ENCODE assay signal across 8 cellular contexts in the genomic region with DNA sequence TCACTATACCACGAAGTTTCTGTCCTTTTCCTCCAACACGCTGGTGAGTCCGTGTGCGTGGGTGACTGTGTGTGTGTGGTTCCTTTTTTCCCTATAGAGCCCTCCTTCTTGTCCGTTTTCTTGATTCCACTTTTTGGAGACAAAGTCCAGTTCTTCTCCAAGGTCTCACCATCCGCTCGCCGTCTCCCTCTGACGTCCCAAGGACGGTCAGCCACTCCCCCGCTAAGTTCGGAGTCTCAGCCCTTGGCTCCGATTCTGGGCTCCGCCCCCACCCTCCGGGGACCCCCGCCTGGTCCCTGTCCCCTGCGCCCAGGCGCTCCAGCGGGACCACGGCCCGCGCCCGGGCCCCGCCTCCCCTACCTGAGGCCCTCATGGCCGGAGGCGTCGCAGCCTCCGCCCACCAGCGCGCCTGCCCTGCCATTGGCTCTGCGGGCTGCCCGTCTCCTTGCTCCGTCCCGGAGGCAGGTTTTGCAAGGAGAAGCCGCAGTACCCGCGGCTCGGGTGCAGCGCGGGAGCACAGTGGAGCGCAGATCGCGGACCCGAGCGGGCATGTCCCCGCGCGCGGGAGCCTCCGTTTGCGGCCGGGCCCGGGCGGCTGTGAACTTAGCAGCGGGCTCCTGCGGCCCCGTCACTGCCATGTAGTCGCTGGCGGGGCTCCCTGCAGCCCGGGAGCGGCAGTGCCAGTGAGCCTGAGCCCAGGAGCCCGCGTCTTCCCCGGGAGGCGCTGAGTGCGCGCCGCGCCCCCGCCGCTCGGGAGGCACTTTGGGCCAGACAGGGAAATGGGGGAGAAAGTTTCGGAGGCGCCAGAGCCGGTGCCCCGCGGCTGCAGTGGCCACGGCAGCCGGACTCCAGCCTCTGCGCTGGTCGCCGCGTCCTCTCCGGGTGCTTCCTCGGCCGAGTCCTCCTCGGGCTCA. TPM values are rescaled to one million over a fixed set of nuclear protein-coding genes. Genes with fewer than 3 reads are reported as not detected.
DNase-seq lines count a peak whose midpoint lies in the region; ATAC-seq, FAIRE-seq and TF ChIP-seq lines count a peak whose summit lies in the region.

MAST4 (plus strand) TSS at position 517 of the 914 bp plus-strand sequence; CDS start at position 780, 263 bp downstream.

- H3K27me3 ChIP-seq in endothelial cell of umbilical vein (ENCODE audit: control insufficient read depth in 2 of 2, insufficient read depth in 2 of 2, low read length in 2 of 2), result peaks cover 50 to 71% of the 10 kb centered on the region in 2 experiments
- H3K27me3 ChIP-seq in mesendoderm (ENCODE audit: insufficient read depth, low read length, poor library complexity), result peaks cover 17% of the 10 kb centered on the region

- no peak within 1 kb of the TSS for H3K27ac ChIP-seq in endothelial cell of umbilical vein (ENCODE audit: insufficient read depth, low read depth, low read length)
- no peak within 1 kb of the TSS for H3K27ac ChIP-seq in mesendoderm (ENCODE audit: low read depth, low read length)

- H3K4me3 Mint-ChIP-seq in activated CD8-positive, alpha-beta T cell treated with anti-CD3 and anti-CD28 coated beads, Interleukin-2, amount 10 ng/mL, durations not matched to agents 7 days and 5 days, result peak within 1 kb of the TSS; percentile 70

- CTCF ChIA-PET in activated CD8-positive, alpha-beta T cell treated with anti-CD3 and anti-CD28 coated beads, Interleukin-2, amount 10 ng/mL, durations not matched to agents 7 days and 5 days (lab: Charles Lee), result interaction anchor here (1.1 kb wide), 1 partner anchor 290 kb away, joined by 4 read pairs; no protein-coding TSS in a partner anchor
- CTCF ChIA-PET in endothelial cell of umbilical vein (lab: Charles Lee), result interaction anchor here (1.1 kb wide), 1 partner anchor 290 kb away, joined by 3 read pairs; no protein-coding TSS in a partner anchor

- dilution Hi-C loops in endothelial cell of umbilical vein (cut with MboI; ENCODE audit: extremely low pct_ligation_motif_present, low sequenced_read_pairs), result no loop called here

- H3K23ac ChIP-seq in mesendoderm (ENCODE audit: low read length), result peak within 1 kb of the TSS; percentile 71

- no peaks in the 10 kb centered on the region for H3K9me1 ChIP-seq in endothelial cell of umbilical vein (replicated peaks; ENCODE audit: control insufficient read depth, extremely low read depth, insufficient read depth, low read length)

- H2BK5ac ChIP-seq in mesendoderm (ENCODE audit: low read length), result no peak within 1 kb of the TSS

- no CpG with 5 or more reads among the region's 87 CpGs for WGBS in mesendoderm (ENCODE audit: extremely low coverage, insufficient coverage, low lambda C conversion rate)

- H3K18ac ChIP-seq in mesendoderm (ENCODE audit: low read length), result no peak within 1 kb of the TSS

- H3K36me3 ChIP-seq in endothelial cell of umbilical vein (ENCODE audit: control insufficient read depth in 2 of 2, extremely low read depth in 1 of 2, insufficient read depth in 2 of 2, low read length in 2 of 2), result no peaks in the 10 kb centered on the region
- no peaks in the 10 kb centered on the region for H3K36me3 ChIP-seq in mesendoderm (ENCODE audit: control insufficient read depth, insufficient read depth, low read length)

- H3K27ac Mint-ChIP-seq in activated CD8-positive, alpha-beta T cell treated with anti-CD3 and anti-CD28 coated beads, Interleukin-2, amount 10 ng/mL, durations not matched to agents 7 days and 5 days, result no peak within 1 kb of the TSS

- TF ChIP-seq CTCF in endothelial cell of umbilical vein (IDR thresholded peaks at IDR 0.05; ENCODE audit: extremely low read depth in 1 of 2, insufficient read depth in 1 of 2, low read depth in 1 of 2, low read length in 2 of 2), result no peak

- H4K20me1 ChIP-seq in endothelial cell of umbilical vein (replicated peaks; ENCODE audit: control insufficient read depth, extremely low read depth, insufficient read depth, low read length), result no peaks in the 10 kb centered on the region

- peaks cover 11% of the 10 kb centered on the region for H3K4me1 ChIP-seq in endothelial cell of umbilical vein (ENCODE audit: control insufficient read depth, extremely low read depth, insufficient read depth, low read length)
- no peaks in the 10 kb centered on the region for H3K4me1 ChIP-seq in mesendoderm (ENCODE audit: control insufficient read depth, low read depth, low read length)

- H3K9me3 Mint-ChIP-seq in activated CD8-positive, alpha-beta T cell treated with anti-CD3 and anti-CD28 coated beads, Interleukin-2, amount 10 ng/mL, durations not matched to agents 7 days and 5 days (ENCODE audit: insufficient read depth), result no peaks in the 10 kb centered on the region

- H2AFZ ChIP-seq in endothelial cell of umbilical vein (ENCODE audit: low read depth, low read length), result peak within 1 kb of the TSS; percentile 81

- H3K79me2 ChIP-seq in endothelial cell of umbilical vein (ENCODE audit: control insufficient read depth, insufficient read depth, low read length) (no peaks in the 10 kb centered on the region), mesendoderm (ENCODE audit: control insufficient read depth, insufficient read depth, low read length) (no peaks in the 10 kb centered on the region)

- peak; percentile 80 for FAIRE-seq in endothelial cell of umbilical vein (lab: Jason Lieb, UNC)

- H3K79me1 ChIP-seq in mesendoderm (ENCODE audit: low read length), result no peaks in the 10 kb centered on the region

- no peak within 1 kb of the TSS for H3K4ac ChIP-seq in mesendoderm (ENCODE audit: low read depth, low read length)

- peak within 1 kb of the TSS; percentile 14 to 65 (median 30) for H3K4me3 ChIP-seq in endothelial cell of umbilical vein (replicated peaks in 1 of 3; ENCODE audit: insufficient read depth in 1 of 3, low read depth in 1 of 3, low read length in 3 of 3)
- H3K4me3 ChIP-seq in mesendoderm (ENCODE audit: low read length), result peak within 1 kb of the TSS; percentile 47

- intact Hi-C loops in endothelial cell of umbilical vein (cut with micrococcal nuclease), result loop anchor here (5.0 kb wide), 1 partner anchor 289 kb away; no protein-coding TSS in a partner anchor

- H3K9me3 ChIP-seq in endothelial cell of umbilical vein (replicated peaks; ENCODE audit: control insufficient read depth, insufficient read depth, low read length), result no peaks in the 10 kb centered on the region

- H3K4me1 Mint-ChIP-seq in activated CD8-positive, alpha-beta T cell treated with anti-CD3 and anti-CD28 coated beads, Interleukin-2, amount 10 ng/mL, durations not matched to agents 7 days and 5 days (ENCODE audit: low read depth), result peaks cover 19% of the 10 kb centered on the region

- H3K4me2 ChIP-seq in endothelial cell of umbilical vein (ENCODE audit: insufficient read depth, low read length), result peak within 1 kb of the TSS; percentile 70
- H3K4me2 ChIP-seq in mesendoderm (ENCODE audit: low read length), result peak within 1 kb of the TSS; percentile 85

- H3K36me3 Mint-ChIP-seq in activated CD8-positive, alpha-beta T cell treated with anti-CD3 and anti-CD28 coated beads, Interleukin-2, amount 10 ng/mL, durations not matched to agents 7 days and 5 days (ENCODE audit: low read depth), result no peaks in the 10 kb centered on the region

- no peak within 1 kb of the TSS for H4K5ac ChIP-seq in mesendoderm (ENCODE audit: low read length)

- no peak within 1 kb of the TSS for H2AK5ac ChIP-seq in mesendoderm (ENCODE audit: low read length)

- DNase-seq in CD1c-positive myeloid dendritic cell (ENCODE audit: extremely low spot score), result peak; percentile 81
- peak; percentile 51 for DNase-seq in NCI-H524 treated with DMSO at 0.1 percent for 48 hours (lab: John Stamatoyannopoulos, UW)
- DNase-seq in activated CD8-positive, alpha-beta T cell treated with anti-CD3 and anti-CD28 coated beads, Interleukin-2, amount 10 ng/mL, durations not matched to agents 7 days and 5 days, result peak; percentile 78
- DNase-seq in endothelial cell of umbilical vein (ENCODE audit: low read depth, low spot score), result peak; percentile 85
- DNase-seq in mesendoderm, result peak; percentile 95
- DNase-seq in stimulated activated CD8-positive, alpha-beta memory T cell treated with anti-CD3 and anti-CD28 coated beads, Interleukin-15, amount 100 ng/mL, for 1 hour (ENCODE audit: low read depth), result peak; percentile 1

- peak within 1 kb of the TSS; percentile 85 for H3K56ac ChIP-seq in mesendoderm (ENCODE audit: low read length)

- peaks cover 66% of the 10 kb centered on the region for H3K27me3 Mint-ChIP-seq in activated CD8-positive, alpha-beta T cell treated with anti-CD3 and anti-CD28 coated beads, Interleukin-2, amount 10 ng/mL, durations not matched to agents 7 days and 5 days (ENCODE audit: low read depth)

- no peak for TF ChIP-seq POLR2A in endothelial cell of umbilical vein (IDR thresholded peaks at IDR 0.05; ENCODE audit: low read depth, low read length)

- ATAC-seq in GM19397 (IDR thresholded peaks at IDR 0.05; ENCODE audit: unreplicated experiment) (peak; percentile 98), HG03520 (IDR thresholded peaks at IDR 0.05; ENCODE audit: unreplicated experiment) (peak; percentile 98)
- ATAC-seq in activated CD8-positive, alpha-beta T cell treated with anti-CD3 and anti-CD28 coated beads, Interleukin-2, amount 10 ng/mL, durations not matched to agents 7 days and 5 days, result peak; percentile 98

- no TSS peak for BruUV-seq in endothelial cell of umbilical vein (replicated peaks; lab: Mats Ljungman, UMichigan)

- no peak within 1 kb of the TSS for H2BK120ac ChIP-seq in mesendoderm (ENCODE audit: low read depth, low read length)

- POLR2A ChIA-PET in activated CD8-positive, alpha-beta T cell treated with anti-CD3 and anti-CD28 coated beads, Interleukin-2, amount 10 ng/mL, durations not matched to agents 7 days and 5 days (lab: Charles Lee), result no interaction called here
- POLR2A ChIA-PET in endothelial cell of umbilical vein (lab: Charles Lee), result no interaction called here

- H3K9ac ChIP-seq in endothelial cell of umbilical vein (replicated peaks; ENCODE audit: extremely low read depth, insufficient read depth, low read length), result no peak within 1 kb of the TSS
- peak within 1 kb of the TSS; percentile 67 for H3K9ac ChIP-seq in mesendoderm (ENCODE audit: low read length)

- H4K8ac ChIP-seq in mesendoderm (ENCODE audit: low read depth, low read length), result no peak within 1 kb of the TSS

- no peak within 1 kb of the TSS for H2BK15ac ChIP-seq in mesendoderm (replicated peaks; ENCODE audit: low read depth)

RNA-seq across cellular contexts. Expression of gene MAST4, which starts in this region (rescaled TPM):
- total RNA-seq in activated CD8-positive, alpha-beta T cell treated with anti-CD3 and anti-CD28 coated beads, Interleukin-2, amount 10 ng/mL, durations not matched to agents 7 days and 5 days, result 1 to 10 TPM; 5.5 to 7.1 TPM
- 116 and 120 TPM in 2 replicates for total RNA-seq in endothelial cell of umbilical vein
- 40.2 and 42.9 TPM in 2 replicates for polyA plus RNA-seq in endothelial cell of umbilical vein
- polyA plus RNA-seq in endothelial cell of umbilical vein (2011; cell fraction: cytosol; rRNA removed), result 24.0 and 24.3 TPM in 2 replicates
- 154 and 176 TPM in 2 replicates for polyA plus RNA-seq in endothelial cell of umbilical vein (2011; cell fraction: nucleus; rRNA removed)
- polyA plus RNA-seq in endothelial cell of umbilical vein (2012), result 28.7 and 39.8 TPM in 2 replicates
- 410 and 435 TPM in 2 replicates for polyA minus RNA-seq in endothelial cell of umbilical vein
- 1.1 TPM for polyA minus RNA-seq in endothelial cell of umbilical vein (2011; cell fraction: cytosol; rRNA and poly(A)+ RNA removed)
- 808 and 1,030 TPM in 2 replicates for polyA minus RNA-seq in endothelial cell of umbilical vein (2011; cell fraction: nucleus; rRNA and poly(A)+ RNA removed)
- 4.1 TPM for polyA plus RNA-seq in mesendoderm (2013, experiment 1 of 2)
- polyA plus RNA-seq in mesendoderm (2013, experiment 2 of 2), result 3.7 TPM

Comparison
In these comparisons a context has a peak if more than half of its experiments do, and no peak if none do; other contexts are left out.
1. RNA of gene MAST4 (total RNA-seq): 116 to 120 TPM in endothelial cell of umbilical vein; 5.5 to 7.1 TPM in activated CD8-positive, alpha-beta T cell treated with anti-CD3 and anti-CD28 coated beads, Interleukin-2, amount 10 ng/mL, durations not matched to agents 7 days and 5 days; every median in the first group is over 10 times any median in the second.
2. DNase-seq: peak in every context shown above with its lines; median percentile 95 in mesendoderm; 85 in endothelial cell of umbilical vein; 81 in CD1c-positive myeloid dendritic cell; 78 in activated CD8-positive, alpha-beta T cell treated with anti-CD3 and anti-CD28 coated beads, Interleukin-2, amount 10 ng/mL, durations not matched to agents 7 days and 5 days; 51 in NCI-H524 treated with DMSO at 0.1 percent for 48 hours; 1 in stimulated activated CD8-positive, alpha-beta memory T cell treated with anti-CD3 and anti-CD28 coated beads, Interleukin-15, amount 100 ng/mL, for 1 hour.
3. Peak in every context shown above with its lines, with median percentiles within 50 percentile points of each other: ATAC-seq.